In the genomic region with DNA sequence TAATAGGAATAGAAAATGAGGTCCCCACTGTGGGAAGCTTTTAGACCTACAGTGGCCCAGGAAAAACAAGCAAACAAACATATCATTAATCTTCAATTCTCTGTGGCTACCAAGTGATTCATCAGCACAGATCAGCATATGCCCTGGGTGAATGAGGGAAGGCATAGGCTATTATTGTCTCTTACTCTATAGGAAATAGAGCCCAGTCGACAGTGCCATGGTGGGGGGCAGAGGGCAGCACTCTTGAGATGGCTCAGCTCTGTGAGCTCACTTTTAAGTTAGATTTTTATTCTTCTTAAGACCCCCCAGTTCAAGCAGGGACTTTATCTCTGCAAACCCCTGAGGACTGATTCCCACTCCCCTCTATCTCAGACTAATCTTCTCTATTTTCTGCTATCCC, we compare ENCODE assay signal across 18 cellular contexts. TPM values are rescaled to one million over a fixed set of nuclear protein-coding genes. Genes with fewer than 3 reads are reported as not detected.
DNase-seq lines count a peak whose midpoint lies in the region; ATAC-seq, FAIRE-seq and TF ChIP-seq lines count a peak whose summit lies in the region.
"Had no signal": no experiment of that assay in that cellular context is flagged by ENCODE, and none has a peak within 500 bp of the region (broad histone marks: within the 10 kb centered on the region; RNA-seq: fewer than 3 reads in every experiment).

No MANE protein-coding gene starts in this region.

- H3K4ac ChIP-seq in H9 (ENCODE audit: low read depth, low read length) (no peak overlapping the region), trophoblast cell (ENCODE audit: low read depth, low read length) (no peak overlapping the region)

- no CpG with 5 or more reads among the region's 1 CpG for WGBS in H9 (ENCODE audit: extremely low coverage, insufficient read length, low lambda C conversion rate)
- WGBS in GM12878 (ENCODE audit: insufficient coverage, insufficient replicate concordance, low lambda C conversion rate, missing lambda C conversion rate) = 44% methylated on average over 1 of the region's 1 CpG
- no CpG with 5 or more reads among the region's 1 CpG for WGBS in trophoblast cell (ENCODE audit: extremely low coverage, insufficient coverage, insufficient read length)

- DNase-seq in H9 = no peak
- no peak for DNase-seq in GM12878 (ENCODE audit: low read depth, low spot score)
- no peak for DNase-seq in neural progenitor cell (ENCODE audit: low spot score)
- no peak for DNase-seq in trophoblast cell
- DNase-seq in left ventricle myocardium inferior = no peak
- DNase-seq in COR-L47 (lab: John Stamatoyannopoulos, UW) = no peak
- DNase-seq: ACHN; Caco-2; CD8-positive, alpha-beta T cell; DMS53; GF-D8 had no signal

- no peak overlapping the region for H2BK15ac ChIP-seq in H9 (ENCODE audit: low read depth, low read length)

- no peak overlapping the region for H4K8ac ChIP-seq in H9 (replicated peaks; ENCODE audit: insufficient read length, low read depth, low read length)
- H4K8ac ChIP-seq in trophoblast cell (ENCODE audit: low read depth, low read length) = no peak overlapping the region

- TF ChIP-seq EP300 in GM12878 (IDR thresholded peaks at IDR 0.05; ENCODE audit: borderline replicate concordance in 1 of 2, control insufficient read depth in 1 of 2, low read depth in 2 of 2, low read length in 2 of 2) = no peak

- H3K9ac ChIP-seq in BLaER1 (no peak overlapping the region), H9 (ENCODE audit: extremely low read depth, insufficient read length, low read length) (no peak overlapping the region), GM12878 (ENCODE audit: control insufficient read depth, insufficient read depth, low read length) (no peak overlapping the region), neural progenitor cell (no peak overlapping the region), trophoblast cell (ENCODE audit: low read length) (no peak overlapping the region)

- H3K4me3 ChIP-seq in BLaER1 (no peak overlapping the region), GM12878 (no peak overlapping the region), neural progenitor cell (no peak overlapping the region), trophoblast cell (ENCODE audit: low read depth, low read length) (no peak overlapping the region), left ventricle myocardium inferior (no peak overlapping the region)

- H3F3A ChIP-seq in neural progenitor cell (ENCODE audit: low read depth) = peaks cover 39% of the 10 kb centered on the region

- POLR2A ChIA-PET in GM12878 (lab: Charles Lee) = no interaction called here

- H3K27me3 ChIP-seq in BLaER1 = no peaks in the 10 kb centered on the region
- no peaks in the 10 kb centered on the region; the same call in 1 of the 2 replicates for H3K27me3 ChIP-seq in H9 (ENCODE audit: insufficient read depth, low read length)
- H3K27me3 ChIP-seq in GM12878 (replicated peaks in 1 of 2; ENCODE audit: control insufficient read depth in 2 of 2, insufficient read depth in 2 of 2, low read length in 1 of 2) = no peaks in the 10 kb centered on the region
- no peaks in the 10 kb centered on the region for H3K27me3 ChIP-seq in neural progenitor cell
- no peaks in the 10 kb centered on the region for H3K27me3 ChIP-seq in trophoblast cell (ENCODE audit: insufficient read depth, low read length)
- peaks cover 14% of the 10 kb centered on the region for H3K27me3 ChIP-seq in left ventricle myocardium inferior (ENCODE audit: low read depth)

- H2BK5ac ChIP-seq in H9 (ENCODE audit: insufficient read length, low read length) (no peak overlapping the region), trophoblast cell (ENCODE audit: low read depth, low read length, poor library complexity) (no peak overlapping the region)

- no peak for TF ChIP-seq CTCF in H9 (conservative IDR thresholded peaks at IDR 0.05)
- no peak for TF ChIP-seq CTCF in GM12878 (IDR thresholded peaks at IDR 0.05 in 2 of 3, conservative IDR thresholded peaks at IDR 0.05 in 1 of 3; ENCODE audit: control insufficient read depth in 2 of 3, extremely low read depth in 1 of 3, insufficient read depth in 1 of 3, low read depth in 3 of 3, low read length in 3 of 3)
- TF ChIP-seq CTCF in neural progenitor cell (IDR thresholded peaks at IDR 0.05) = no peak
- TF ChIP-seq CTCF in left ventricle myocardium inferior (IDR thresholded peaks at IDR 0.05; ENCODE audit: borderline replicate concordance) = no peak

- H3K18ac ChIP-seq in H9 (ENCODE audit: insufficient read length, low read depth, low read length) (no peak overlapping the region), trophoblast cell (ENCODE audit: low read length) (no peak overlapping the region)

- H3K79me1 ChIP-seq in H9 (ENCODE audit: insufficient read depth, low read depth, low read length, poor library complexity, severe bottlenecking) (no peaks in the 10 kb centered on the region), trophoblast cell (ENCODE audit: low read length) (no peaks in the 10 kb centered on the region)

- in situ Hi-C loops in GM12878 (cut with MboI) = no loop called here

- H2AFZ ChIP-seq in H9 (ENCODE audit: low read length) (no peak overlapping the region), GM12878 (ENCODE audit: control insufficient read depth, low read depth, low read length) (no peak overlapping the region), neural progenitor cell (replicated peaks) (peak overlapping the region; percentile 42), trophoblast cell (ENCODE audit: insufficient read depth, low read length, poor library complexity) (no peak overlapping the region)

- H3K4me2 ChIP-seq in BLaER1 = peak overlapping the region; percentile 1; the same call in 1 of the 2 replicates
- H3K4me2 ChIP-seq in H9 (ENCODE audit: insufficient read depth, insufficient read length, low read length) = no peak overlapping the region
- H3K4me2 ChIP-seq in GM12878 (ENCODE audit: control insufficient read depth, insufficient read depth) = no peak overlapping the region
- H3K4me2 ChIP-seq in neural progenitor cell = peak overlapping the region; percentile 18
- H3K4me2 ChIP-seq in trophoblast cell (ENCODE audit: low read length) = no peak overlapping the region

- no peak for FAIRE-seq in GM12878 (lab: Jason Lieb, UNC)
- FAIRE-seq: GM18507, H54, HepG2, HTR-8/SVneo had no signal

- ATAC-seq in GM12878 (peak; percentile 61), HG03520 (IDR thresholded peaks at IDR 0.05; ENCODE audit: unreplicated experiment) (no peak)
- ATAC-seq: CD8-positive, alpha-beta T cell; HepG2 had no signal

- H3K9me3 Mint-ChIP-seq in H9 (no peaks in the 10 kb centered on the region; a peak in 1 of 5 replicates), neural progenitor cell (no peaks in the 10 kb centered on the region)
- H3K9me3 Mint-ChIP-seq: CD14-positive monocyte; CD8-positive, alpha-beta T cell had no signal

- no peak overlapping the region for H4K91ac ChIP-seq in H9 (ENCODE audit: insufficient read length, low read depth, low read length)
- H4K91ac ChIP-seq in trophoblast cell (ENCODE audit: low read depth, low read length) = no peak overlapping the region

- H4K5ac ChIP-seq in H9 (ENCODE audit: insufficient read length, low read depth, low read length) = no peak overlapping the region

- intact Hi-C loops in GM12878 (cut with micrococcal nuclease; ENCODE audit: unreplicated experiment) = no loop called here
- intact Hi-C loops in left ventricle myocardium inferior (cut with micrococcal nuclease) = no loop called here

- TF ChIP-seq RAD21 in GM12878 (IDR thresholded peaks at IDR 0.05; ENCODE audit: insufficient read depth, low read depth, low read length) = no peak

- no peaks in the 10 kb centered on the region for H3K27me3 Mint-ChIP-seq in H9 (ENCODE audit: low read depth)
- H3K27me3 Mint-ChIP-seq in neural progenitor cell (ENCODE audit: insufficient read depth, low read depth) = peaks cover 5% of the 10 kb centered on the region

- SMC1A ChIA-PET in GM12878 (lab: Charles Lee; ENCODE audit: uncharacterized antibody, unreplicated experiment) = no interaction called here

- H3K79me2 ChIP-seq in H9 (ENCODE audit: insufficient read depth, low read length) (no peaks in the 10 kb centered on the region), GM12878 (ENCODE audit: control insufficient read depth, insufficient read depth, low read length) (no peaks in the 10 kb centered on the region), neural progenitor cell (ENCODE audit: low read depth) (no peaks in the 10 kb centered on the region), trophoblast cell (ENCODE audit: control insufficient read depth, insufficient read depth, low read length, poor library complexity) (no peaks in the 10 kb centered on the region)

- H3K56ac ChIP-seq in H9 (ENCODE audit: insufficient read length, low read depth, low read length) = no peak overlapping the region

- CTCF ChIA-PET in GM12878 (lab: Yijun Ruan, JAX) = no interaction called here

- no peak overlapping the region for H3K4me3 Mint-ChIP-seq in H9
- no peak overlapping the region for H3K4me3 Mint-ChIP-seq in neural progenitor cell
- H3K4me3 Mint-ChIP-seq: CD8-positive, alpha-beta T cell had no signal

- H2AK5ac ChIP-seq in H9 (ENCODE audit: insufficient read length, low read length) (no peak overlapping the region), trophoblast cell (ENCODE audit: low read length) (no peak overlapping the region)

- TF ChIP-seq POLR2A in GM12878 (IDR thresholded peaks at IDR 0.05; ENCODE audit: low read depth, low read length) = no peak

- H3K36me3 ChIP-seq in BLaER1 (no peaks in the 10 kb centered on the region), GM12878 (ENCODE audit: control insufficient read depth in 2 of 2, insufficient read depth in 2 of 2, low read length in 1 of 2) (no peaks in the 10 kb centered on the region), neural progenitor cell (no peaks in the 10 kb centered on the region), trophoblast cell (ENCODE audit: control insufficient read depth in 1 of 2, insufficient read depth in 2 of 2, low read length in 2 of 2) (no peaks in the 10 kb centered on the region), left ventricle myocardium inferior (no peaks in the 10 kb centered on the region)

- no peaks in the 10 kb centered on the region for H3K23me2 ChIP-seq in H9 (ENCODE audit: insufficient read length, low read depth, low read length, poor library complexity, severe bottlenecking)

- peak overlapping the region in 1 of 3 experiments; percentile 67; a peak in 2 of 7 replicates for H3K27ac Mint-ChIP-seq in H9
- H3K27ac Mint-ChIP-seq in neural progenitor cell = peak overlapping the region; percentile 78
- H3K27ac Mint-ChIP-seq: CD8-positive, alpha-beta T cell had no signal

- H2BK120ac ChIP-seq in H9 (ENCODE audit: low read depth, low read length, poor library complexity, severe bottlenecking) (no peak overlapping the region), trophoblast cell (ENCODE audit: insufficient read depth, low read length, poor library complexity) (no peak overlapping the region)

- H4K12ac ChIP-seq in trophoblast cell (ENCODE audit: low read depth, low read length) = no peak overlapping the region

- no peak overlapping the region for H3K23ac ChIP-seq in H9 (ENCODE audit: insufficient read length, low read depth, low read length)
- H3K23ac ChIP-seq in trophoblast cell (ENCODE audit: low read length) = no peak overlapping the region

- H3T11ph ChIP-seq in H9 (ENCODE audit: low read length) = no peak overlapping the region

- H3K14ac ChIP-seq in H9 (ENCODE audit: insufficient read depth, low read length) = no peak overlapping the region
- no peak overlapping the region for H3K14ac ChIP-seq in trophoblast cell (ENCODE audit: low read length)

- RAD21 ChIA-PET in GM12878 (lab: Charles Lee; ENCODE audit: unreplicated experiment) = no interaction called here

- H3K4me1 Mint-ChIP-seq in H9 (peaks cover 36 to 42% of the 10 kb centered on the region in 2 experiments), neural progenitor cell (peaks cover 33% of the 10 kb centered on the region)

- BruUV-seq in GM12878 (replicated peaks; lab: Mats Ljungman, UMichigan) = no TSS peak

- H3K27ac ChIP-seq in BLaER1 = no peak overlapping the region
- no peak overlapping the region for H3K27ac ChIP-seq in H9 (ENCODE audit: insufficient read length, low read depth, low read length)
- no peak overlapping the region for H3K27ac ChIP-seq in GM12878 (ENCODE audit: control insufficient read depth, insufficient read depth)
- H3K27ac ChIP-seq in neural progenitor cell = peak overlapping the region; percentile 58
- H3K27ac ChIP-seq in trophoblast cell (ENCODE audit: low read depth, low read length) = no peak overlapping the region
- no peak overlapping the region for H3K27ac ChIP-seq in left ventricle myocardium inferior (replicated peaks)

- H3K36me3 Mint-ChIP-seq in H9 (ENCODE audit: insufficient read depth in 1 of 3, low read depth in 3 of 3) (peaks cover 0 to 7% (median 0%) of the 10 kb centered on the region in 3 experiments; a peak in 2 of 7 replicates), neural progenitor cell (no peaks in the 10 kb centered on the region)
- H3K36me3 Mint-ChIP-seq: CD8-positive, alpha-beta T cell had no signal

- H3K9me3 ChIP-seq in BLaER1 (peaks cover 11% of the 10 kb centered on the region; the same call in 1 of the 2 replicates), H9 (ENCODE audit: control insufficient read depth, low read depth, low read length) (no peaks in the 10 kb centered on the region), GM12878 (replicated peaks; ENCODE audit: control insufficient read depth, insufficient read depth, low read length) (no peaks in the 10 kb centered on the region), neural progenitor cell (ENCODE audit: low read depth) (no peaks in the 10 kb centered on the region), trophoblast cell (ENCODE audit: insufficient read depth, low read depth, low read length) (no peaks in the 10 kb centered on the region), left ventricle myocardium inferior (replicated peaks) (no peaks in the 10 kb centered on the region)

- no peak overlapping the region for H2BK12ac ChIP-seq in H9 (ENCODE audit: insufficient read length, low read depth, low read length)
- no peak overlapping the region for H2BK12ac ChIP-seq in trophoblast cell (ENCODE audit: low read length)

- H4K20me1 ChIP-seq in BLaER1 (no peaks in the 10 kb centered on the region), H9 (ENCODE audit: control insufficient read depth, insufficient read depth, insufficient read length) (no peaks in the 10 kb centered on the region), GM12878 (ENCODE audit: control insufficient read depth, insufficient read depth) (no peaks in the 10 kb centered on the region), neural progenitor cell (ENCODE audit: low read depth) (no peaks in the 10 kb centered on the region)

- peak overlapping the region; percentile 30 for H2BK20ac ChIP-seq in H9 (ENCODE audit: low read depth, low read length, poor library complexity, severe bottlenecking)

- H3K4me1 ChIP-seq in BLaER1 (peaks cover 20% of the 10 kb centered on the region), H9 (ENCODE audit: insufficient read depth, low read length) (no peaks in the 10 kb centered on the region; the same call in 1 of the 2 replicates), GM12878 (ENCODE audit: control insufficient read depth, insufficient read depth, low read length) (no peaks in the 10 kb centered on the region), neural progenitor cell (peaks cover 37% of the 10 kb centered on the region), trophoblast cell (ENCODE audit: control insufficient read depth in 1 of 2, insufficient read depth in 2 of 2, low read length in 2 of 2) (no peaks in the 10 kb centered on the region), left ventricle myocardium inferior (no peaks in the 10 kb centered on the region)

RNA-seq across cellular contexts. Expression of gene FEZ1, which starts 9.5 kb away (rescaled TPM):
- 130 and 135 TPM in 2 replicates for total RNA-seq in H9 (2021)
- 20.4 and 20.8 TPM in 2 replicates for total RNA-seq in GM12878 (2013; cell fraction: nucleolus; rRNA removed)
- 9.0 and 15.3 TPM in 2 replicates for total RNA-seq in GM12878 (2014; rRNA removed)
- total RNA-seq in GM12878 (2014; rRNA removed; fragmentation: Illumina TruSeq; extraction: Trizol) = 9.8 and 10.4 TPM in 2 replicates
- total RNA-seq in GM12878 (2021) = 10.1 and 11.6 TPM in 2 replicates
- polyA plus RNA-seq in GM12878 (2011; ENCODE audit: low read depth) = 18.3 TPM
- 46.7 and 57.0 TPM in 2 replicates for polyA plus RNA-seq in GM12878 (2011; rRNA removed)
- polyA plus RNA-seq in GM12878 (2011; cell fraction: cytosol; rRNA removed) = 57.5 and 65.1 TPM in 2 replicates
- 36.3 and 40.0 TPM in 2 replicates for polyA plus RNA-seq in GM12878 (2011; cell fraction: nucleus; rRNA removed)
- polyA plus RNA-seq in GM12878 (2012) = 14.3 and 23.0 TPM in 2 replicates
- 11.5 and 12.4 TPM in 2 replicates for polyA plus RNA-seq in GM12878 (2014; fragmentation: Illumina TruSeq; extraction: Trizol)
- polyA plus RNA-seq in GM12878 (2014; fragmentation: Nextera tagmentation; extraction: Ambion mirVana) = 1 to 10 TPM; 2.7 to 4.9 TPM
- polyA plus RNA-seq in GM12878 (2014; rRNA removed) = 9.4 and 12.0 TPM in 2 replicates
- polyA plus RNA-seq in GM12878 (2016; fragmentation: Nextera tagmentation; extraction: Ambion mirVana) = 1 to 10 TPM; 7.6 to 8.8 TPM
- polyA minus RNA-seq in GM12878 (2011; rRNA and poly(A)+ RNA removed) = 26.7 and 28.7 TPM in 2 replicates
- 14.7 and 18.4 TPM in 2 replicates for polyA minus RNA-seq in GM12878 (2011; cell fraction: cytosol; rRNA and poly(A)+ RNA removed)
- polyA minus RNA-seq in GM12878 (2011; cell fraction: nucleus; rRNA and poly(A)+ RNA removed) = 6.2 and 17.0 TPM in 2 replicates
- 187 and 197 TPM in 2 replicates for total RNA-seq in neural progenitor cell (ENCODE audit: low replicate concordance)
- polyA plus RNA-seq in trophoblast cell (2013) = 6.1 and 6.2 TPM in 2 replicates
- total RNA-seq in left ventricle myocardium inferior = 29.2 TPM
- total RNA-seq: HepG2 had no signal
- polyA plus RNA-seq: HepG2 had no signal

Comparison
In these comparisons a context has a peak if more than half of its experiments do, and no peak if none do; other contexts are left out.
1. H3K4me2 ChIP-seq: peak in BLaER1 (single experiment) and neural progenitor cell (single experiment); none in H9 (single experiment), GM12878 (single experiment) and trophoblast cell (single experiment).